In the genomic region with DNA sequence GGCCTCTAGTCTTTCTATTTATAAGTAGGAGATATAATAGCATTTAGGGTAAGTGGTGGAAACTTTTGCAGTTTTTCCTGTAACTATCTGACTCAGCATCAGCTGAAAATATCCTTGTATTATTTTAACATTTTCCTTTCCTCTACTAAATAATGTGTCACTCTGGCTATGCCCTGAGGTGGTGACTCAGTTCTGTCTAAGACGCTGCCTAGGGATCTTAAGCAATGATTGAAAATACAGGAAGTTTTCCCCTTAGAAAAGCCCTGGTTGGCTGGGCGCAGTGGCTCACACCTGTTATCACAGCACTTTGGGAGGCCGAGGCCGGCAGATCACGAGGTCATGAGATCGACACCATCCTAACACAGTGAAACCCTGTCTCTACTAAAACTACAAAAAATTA, we compare ENCODE assay signal across 14 cellular contexts. TPM values are rescaled to one million over a fixed set of nuclear protein-coding genes. Genes with fewer than 3 reads are reported as not detected.
DNase-seq lines count a peak whose midpoint lies in the region; ATAC-seq and TF ChIP-seq lines count a peak whose summit lies in the region.
"Had no signal": no experiment of that assay in that cellular context is flagged by ENCODE, and none has a peak within 500 bp of the region (broad histone marks: within the 10 kb centered on the region; RNA-seq: fewer than 3 reads in every experiment).

No MANE protein-coding gene starts in this region.

- H2AFZ ChIP-seq in H9 (ENCODE audit: low read length) = no peak overlapping the region

- no peak overlapping the region for H3K4ac ChIP-seq in H9 (ENCODE audit: low read depth, low read length)

- no peaks in the 10 kb centered on the region for H3K9me3 Mint-ChIP-seq in H9

- no peak overlapping the region for H4K5ac ChIP-seq in H9 (ENCODE audit: insufficient read length, low read depth, low read length)

- H3K27ac ChIP-seq in H9 (ENCODE audit: insufficient read length, low read depth, low read length) (no peak overlapping the region), testis (no peak overlapping the region)
- H3K27ac ChIP-seq: uterus had no signal

- no peak for DNase-seq in H9
- DNase-seq in RPMI8226 = peak; percentile 18
- DNase-seq in epithelial cell of proximal tubule (ENCODE audit: low read depth) = peak; percentile 80
- no peak for DNase-seq in sciatic nerve (ENCODE audit: low spot score)
- DNase-seq in NCI-H526 (lab: John Stamatoyannopoulos, UW) = no peak
- no peak for DNase-seq in testis
- no peak for DNase-seq in activated T-cell treated with anti-CD3 and anti-CD28 coated beads, Interleukin-2, amount 50 U/mL, for 1 hour
- DNase-seq: DMS79, midbrain, NCI-H446, retina, uterus had no signal

- H3K4me3 ChIP-seq in epithelial cell of proximal tubule (ENCODE audit: low read depth, low read length) (no peak overlapping the region), testis (no peak overlapping the region)
- H3K4me3 ChIP-seq: uterus had no signal

- no peak overlapping the region for H3K23ac ChIP-seq in H9 (ENCODE audit: insufficient read length, low read depth, low read length)

- H2BK15ac ChIP-seq in H9 (ENCODE audit: low read depth, low read length) = no peak overlapping the region

- peaks cover 0 to 2% (median 0%) of the 10 kb centered on the region in 3 experiments; a peak in 1 of 7 replicates for H3K36me3 Mint-ChIP-seq in H9 (ENCODE audit: insufficient read depth in 1 of 3, low read depth in 3 of 3)

- no peak overlapping the region for H2BK120ac ChIP-seq in H9 (ENCODE audit: low read depth, low read length, poor library complexity, severe bottlenecking)

- H3K9ac ChIP-seq in H9 (ENCODE audit: extremely low read depth, insufficient read length, low read length) = no peak overlapping the region

- no peaks in the 10 kb centered on the region for H3K79me2 ChIP-seq in H9 (ENCODE audit: insufficient read depth, low read length)

- ATAC-seq in sciatic nerve = peak; percentile 28
- no peak for ATAC-seq in HG03159 (IDR thresholded peaks at IDR 0.05; ENCODE audit: unreplicated experiment)
- ATAC-seq: activated CD4-positive, CD25-positive, alpha-beta regulatory T cell treated with anti-CD3 and anti-CD28 coated beads, Interleukin-2, amount 50 U/mL, for 24 hours had no signal

- H3K27me3 Mint-ChIP-seq in H9 (ENCODE audit: low read depth) = no peaks in the 10 kb centered on the region

- H3K9me3 ChIP-seq in H9 (ENCODE audit: control insufficient read depth, low read depth, low read length) (no peaks in the 10 kb centered on the region), testis (no peaks in the 10 kb centered on the region)
- H3K9me3 ChIP-seq: uterus had no signal

- no peak overlapping the region for H3K4me2 ChIP-seq in H9 (ENCODE audit: insufficient read depth, insufficient read length, low read length)

- H4K20me1 ChIP-seq in H9 (ENCODE audit: control insufficient read depth, insufficient read depth, insufficient read length) = no peaks in the 10 kb centered on the region

- H3K4me1 Mint-ChIP-seq in H9 = peaks cover 5 to 9% of the 10 kb centered on the region in 2 experiments

- H3K56ac ChIP-seq in H9 (ENCODE audit: insufficient read length, low read depth, low read length) = no peak overlapping the region

- H2BK5ac ChIP-seq in H9 (ENCODE audit: insufficient read length, low read length) = no peak overlapping the region

- H3K4me3 Mint-ChIP-seq in H9 = no peak overlapping the region

- H2BK12ac ChIP-seq in H9 (ENCODE audit: insufficient read length, low read depth, low read length) = no peak overlapping the region

- intact Hi-C loops in sciatic nerve (cut with DNase I) = no loop called here
- intact Hi-C loops in testis (cut with DNase I; ENCODE audit: low total_unique reads) = no loop called here

- H3K18ac ChIP-seq in H9 (ENCODE audit: insufficient read length, low read depth, low read length) = no peak overlapping the region

- WGBS in H9 (ENCODE audit: extremely low coverage, insufficient read length, low lambda C conversion rate) = no CpG with 5 or more reads among the region's 6 CpGs
- 91 to 93% methylated on average over 6 of the region's 6 CpGs for WGBS in testis, 2 donors

- H3K14ac ChIP-seq in H9 (ENCODE audit: insufficient read depth, low read length) = no peak overlapping the region

- no peaks in the 10 kb centered on the region for H3K36me3 ChIP-seq in testis (ENCODE audit: low read depth, missing control alignments)
- H3K36me3 ChIP-seq: uterus had no signal

- H3K4me1 ChIP-seq in H9 (ENCODE audit: insufficient read depth, low read length) = no peaks in the 10 kb centered on the region
- no peaks in the 10 kb centered on the region for H3K4me1 ChIP-seq in testis
- H3K4me1 ChIP-seq: uterus had no signal

- no peak overlapping the region for H4K8ac ChIP-seq in H9 (replicated peaks; ENCODE audit: insufficient read length, low read depth, low read length)

- no peaks in the 10 kb centered on the region for H3K23me2 ChIP-seq in H9 (ENCODE audit: insufficient read length, low read depth, low read length, poor library complexity, severe bottlenecking)

- TF ChIP-seq POLR2A in testis (IDR thresholded peaks at IDR 0.05) = no peak

- H3K27ac Mint-ChIP-seq in H9 = peak overlapping the region in 2 of 3 experiments; percentile 62 to 66; a peak in 2 of 7 replicates

- H2AK5ac ChIP-seq in H9 (ENCODE audit: insufficient read length, low read length) = no peak overlapping the region

- H4K91ac ChIP-seq in H9 (ENCODE audit: insufficient read length, low read depth, low read length) = no peak overlapping the region

- no peaks in the 10 kb centered on the region for H3K27me3 ChIP-seq in H9 (ENCODE audit: insufficient read depth, low read length)
- no peaks in the 10 kb centered on the region for H3K27me3 ChIP-seq in testis
- H3K27me3 ChIP-seq: uterus had no signal

- H3K79me1 ChIP-seq in H9 (ENCODE audit: insufficient read depth, low read depth, low read length, poor library complexity, severe bottlenecking) = no peaks in the 10 kb centered on the region

- H2BK20ac ChIP-seq in H9 (ENCODE audit: low read depth, low read length, poor library complexity, severe bottlenecking) = no peak overlapping the region

- H3T11ph ChIP-seq in H9 (ENCODE audit: low read length) = no peak overlapping the region

- TF ChIP-seq CTCF in H9 (conservative IDR thresholded peaks at IDR 0.05) = peak; percentile 35; the same call in 2 of the 3 replicates
- TF ChIP-seq CTCF in epithelial cell of proximal tubule (conservative IDR thresholded peaks at IDR 0.05; ENCODE audit: low read depth, low read length) = no peak
- no peak for TF ChIP-seq CTCF in testis (IDR thresholded peaks at IDR 0.05)

RNA-seq across cellular contexts. Expression of a gene that starts 9.3 kb away (rescaled TPM):
- total RNA-seq in H9 (2021) = 61.0 and 61.9 TPM in 2 replicates
- 77.3 and 80.1 TPM in 2 replicates for total RNA-seq in epithelial cell of proximal tubule
- total RNA-seq in sciatic nerve = 29.4 TPM
- 1 to 10 TPM; 3.4 to 3.5 TPM for total RNA-seq in testis
- polyA plus RNA-seq in testis (ENCODE audit: insufficient read depth, low read depth, low replicate concordance) = 8.6 TPM

Comparison
In these comparisons a context has a peak if more than half of its experiments do, and no peak if none do; other contexts are left out.
1. DNase-seq: peak in RPMI8226 (single experiment) and epithelial cell of proximal tubule (single experiment); none in H9 (single experiment), sciatic nerve (single experiment), NCI-H526 (0 of 2), testis (single experiment) and activated T-cell treated with anti-CD3 and anti-CD28 coated beads, Interleukin-2, amount 50 U/mL, for 1 hour (single experiment).